ENCODE assay signal across 12 cellular contexts in the genomic region with DNA sequence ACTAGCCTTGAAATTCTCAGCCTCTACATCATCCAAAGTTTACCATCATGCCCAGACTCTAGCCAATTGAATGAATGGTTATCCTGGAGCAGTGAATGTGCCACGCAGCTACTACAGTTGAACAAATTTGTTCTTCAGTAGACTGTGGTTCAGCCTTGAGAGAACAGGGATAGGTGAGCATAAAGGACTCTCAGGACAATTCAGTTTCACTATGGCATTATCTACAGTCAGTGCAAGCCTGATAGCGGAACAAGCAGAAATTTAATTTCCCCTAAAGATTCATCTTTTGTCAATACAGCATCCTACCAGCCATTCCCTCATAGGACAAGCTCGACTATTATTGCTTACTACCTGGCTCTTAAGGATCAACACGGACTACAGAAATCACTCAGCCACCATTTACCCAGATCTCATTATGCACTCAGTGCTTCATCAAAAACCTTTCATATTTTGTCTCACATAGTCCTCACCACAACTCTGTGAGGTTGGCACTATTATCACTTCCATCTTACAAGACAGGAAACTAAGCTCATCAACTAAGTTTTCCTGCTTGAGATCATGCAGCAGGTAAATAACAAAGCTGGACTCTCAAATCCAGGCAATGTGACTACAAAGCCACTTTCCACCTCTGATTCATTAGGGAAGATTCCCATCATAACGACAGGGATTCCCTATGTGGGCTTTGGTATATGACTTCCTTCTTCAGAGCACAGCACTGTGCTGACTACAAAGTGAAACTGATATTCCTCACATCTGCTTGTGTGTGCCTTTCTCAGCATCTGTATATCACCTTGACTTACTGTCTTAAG.
DNase-seq lines count a peak whose midpoint lies in the region; ATAC-seq and TF ChIP-seq lines count a peak whose summit lies in the region.
"Had no signal": no experiment of that assay in that cellular context is flagged by ENCODE, and none has a peak within 500 bp of the region (broad histone marks: within the 10 kb centered on the region; RNA-seq: fewer than 3 reads in every experiment).

No MANE protein-coding gene starts in this region.

- H3K9ac ChIP-seq in OCI-LY3 (ENCODE audit: low read length), result no peak overlapping the region

- H3K27ac Mint-ChIP-seq in activated naive CD4-positive, alpha-beta T cell treated with anti-CD3 and anti-CD28 coated beads for 36 hours, result peak overlapping the region; percentile 84

- H3K36me3 Mint-ChIP-seq in activated naive CD4-positive, alpha-beta T cell treated with anti-CD3 and anti-CD28 coated beads for 36 hours (ENCODE audit: low read depth), result no peaks in the 10 kb centered on the region

- H3K27ac ChIP-seq in OCI-LY3 (ENCODE audit: low read length), result no peak overlapping the region
- peak overlapping the region in 7 of 8 donors; percentile 7 to 70 (median 30) for H3K27ac ChIP-seq in spleen

- H3K9me3 ChIP-seq in OCI-LY3 (ENCODE audit: insufficient read depth, low read length) (no peaks in the 10 kb centered on the region), spleen (no peaks in the 10 kb centered on the region)

- no peak for TF ChIP-seq CTCF in OCI-LY3 (IDR thresholded peaks at IDR 0.05; ENCODE audit: low read depth, low read length)
- TF ChIP-seq CTCF in spleen (IDR thresholded peaks at IDR 0.05 in 8 of 11, conservative IDR thresholded peaks at IDR 0.05 in 3 of 11), result no peak
- no peak for TF ChIP-seq CTCF in GM10248 (IDR thresholded peaks at IDR 0.05; ENCODE audit: control extremely low read depth, extremely low read depth, low read depth, missing control alignments)

- CTCF ChIA-PET in activated naive CD4-positive, alpha-beta T cell treated with anti-CD3 and anti-CD28 coated beads for 36 hours (lab: Charles Lee), result no interaction called here
- CTCF ChIA-PET in GM10248 (lab: Yijun Ruan, JAX), result interaction anchor here (0.9 to 1.7 kb wide), 2 partner anchors 10 to 12 kb away, joined by 3 to 4 read pairs; no protein-coding TSS in a partner anchor

- H3K36me3 ChIP-seq in OCI-LY3 (replicated peaks; ENCODE audit: low read depth, low read length) (no peaks in the 10 kb centered on the region), spleen (no peaks in the 10 kb centered on the region)

- H3K4me2 ChIP-seq in OCI-LY3 (ENCODE audit: low read length), result peak overlapping the region; percentile 56

- POLR2A ChIA-PET in GM10248 (lab: Yijun Ruan, JAX), result no interaction called here

- WGBS in spleen, 5 donors, result 67 to 72% (median 68%) methylated on average over 5 of the region's 5 CpGs

- H3K4me1 Mint-ChIP-seq in activated naive CD4-positive, alpha-beta T cell treated with anti-CD3 and anti-CD28 coated beads for 36 hours (ENCODE audit: low read depth), result peaks cover 24% of the 10 kb centered on the region
- H3K4me1 Mint-ChIP-seq: neural crest cell had no signal

- H3K4me3 Mint-ChIP-seq in activated naive CD4-positive, alpha-beta T cell treated with anti-CD3 and anti-CD28 coated beads for 36 hours, result peak overlapping the region; percentile 26
- H3K4me3 Mint-ChIP-seq: neural crest cell had no signal

- intact Hi-C loops in activated naive CD4-positive, alpha-beta T cell treated with anti-CD3 and anti-CD28 coated beads for 36 hours (cut with micrococcal nuclease), result loop anchor here (1.0 to 5.0 kb wide), 4 partner anchors 33 to 249 kb away; no protein-coding TSS in a partner anchor
- intact Hi-C loops in spleen (cut with DNase I; ENCODE audit: low total_unique reads), result no loop called here

- H3K79me2 ChIP-seq in OCI-LY3 (ENCODE audit: low read length), result no peaks in the 10 kb centered on the region

- peak overlapping the region; percentile 29; the same call in 1 of the 2 replicates for H3K4me3 ChIP-seq in OCI-LY3 (ENCODE audit: low read length)
- H3K4me3 ChIP-seq in spleen, result peak overlapping the region in 1 of 8 donors; percentile 17

- TF ChIP-seq POLR2A in spleen (IDR thresholded peaks at IDR 0.05), result no peak

- DNase-seq in activated naive CD4-positive, alpha-beta T cell treated with anti-CD3 and anti-CD28 coated beads for 36 hours, result peak; percentile 14
- DNase-seq in activated naive CD4-positive, alpha-beta T cell treated with Interleukin-2 at 50 U/mL for 16 hours, result no peak
- DNase-seq in spleen (no peak), GM10248 (ENCODE audit: extremely low spot score) (no peak), kidney glomerular epithelial cell (lab: John Stamatoyannopoulos, UW) (no peak), NCI-H524 treated with DMSO at 0.1 percent for 48 hours (lab: John Stamatoyannopoulos, UW) (no peak)
- DNase-seq: activated CD8-positive, alpha-beta memory T cell treated with anti-CD3 and anti-CD28 coated beads, Interleukin-2, amount 50 U/mL, for 4 hours; NCI-H446 treated with DMSO at 0.1 percent for 48 hours had no signal

- no peaks in the 10 kb centered on the region for H3K27me3 Mint-ChIP-seq in activated naive CD4-positive, alpha-beta T cell treated with anti-CD3 and anti-CD28 coated beads for 36 hours (ENCODE audit: low read depth)

- H3K27me3 ChIP-seq in OCI-LY3 (ENCODE audit: low read depth, low read length), result no peaks in the 10 kb centered on the region
- no peaks in the 10 kb centered on the region for H3K27me3 ChIP-seq in spleen (replicated peaks in 1 of 7)

- H2AFZ ChIP-seq in OCI-LY3 (ENCODE audit: low read depth, low read length), result peak overlapping the region; percentile 61; the same call in 1 of the 2 replicates

- no peaks in the 10 kb centered on the region for H4K20me1 ChIP-seq in OCI-LY3 (ENCODE audit: insufficient read depth, low read length)

- peak; percentile 90 for ATAC-seq in HG02763 (IDR thresholded peaks at IDR 0.05; ENCODE audit: unreplicated experiment)
- ATAC-seq: HCT116 had no signal

- H3K9me3 Mint-ChIP-seq in activated naive CD4-positive, alpha-beta T cell treated with anti-CD3 and anti-CD28 coated beads for 36 hours, result no peaks in the 10 kb centered on the region

- peaks cover 25% of the 10 kb centered on the region for H3K4me1 ChIP-seq in OCI-LY3 (ENCODE audit: low read length)
- no peaks in the 10 kb centered on the region for H3K4me1 ChIP-seq in spleen
